Comparison of ENCODE assay signal across 12 cellular contexts in genomic region chr9:110809038-110809595, GRCh38.
A peak's percentile ranks its signal among the peaks of the same experiment; 100 is the strongest.
DNase-seq lines count a peak whose midpoint lies in the region; ATAC-seq and TF ChIP-seq lines count a peak whose summit lies in the region.
"Had no signal": no experiment of that assay in that cellular context is flagged by ENCODE, and none has a peak within 500 bp of the region (broad histone marks: within the 10 kb centered on the region; RNA-seq: fewer than 3 reads in every experiment).

No MANE protein-coding gene starts in this region.

- peaks cover 9% of the 10 kb centered on the region for H3K27me3 Mint-ChIP-seq in stimulated activated naive CD8-positive, alpha-beta T cell treated with anti-CD3 and anti-CD28 coated beads, Interleukin-15, amount 100 ng/mL, for 72 hours
- H3K27me3 Mint-ChIP-seq in Caco-2 (ENCODE audit: insufficient read depth, unreplicated experiment): no peaks in the 10 kb centered on the region

- intact Hi-C loops in Caco-2 (cut with micrococcal nuclease; ENCODE audit: unreplicated experiment): no loop called here

- no peak for TF ChIP-seq CTCF in Caco-2 (IDR thresholded peaks at IDR 0.05; ENCODE audit: insufficient read depth in 1 of 2, low read depth in 1 of 2, low read length in 1 of 2, severe bottlenecking in 1 of 2, unreplicated experiment in 1 of 2)

- no peaks in the 10 kb centered on the region; the same call in 1 of the 2 replicates for H3K4me1 ChIP-seq in Caco-2
- H3K4me1 ChIP-seq: testis had no signal

- H3K9me3 ChIP-seq in Caco-2: no peaks in the 10 kb centered on the region
- H3K9me3 ChIP-seq: testis had no signal

- H3K4me1 Mint-ChIP-seq in stimulated activated naive CD8-positive, alpha-beta T cell treated with anti-CD3 and anti-CD28 coated beads, Interleukin-15, amount 100 ng/mL, for 72 hours: peaks cover 12% of the 10 kb centered on the region
- H3K4me1 Mint-ChIP-seq in Caco-2 (ENCODE audit: low read depth, unreplicated experiment): peaks cover 14% of the 10 kb centered on the region

- BruUV-seq in Caco-2 (replicated peaks; lab: Mats Ljungman, UMichigan): no TSS peak

- DNase-seq in stimulated activated naive CD8-positive, alpha-beta T cell treated with anti-CD3 and anti-CD28 coated beads, Interleukin-15, amount 100 ng/mL, for 72 hours: no peak
- no peak for DNase-seq in stimulated activated naive CD8-positive, alpha-beta T cell treated with anti-CD3 and anti-CD28 coated beads, Interleukin-15, Interleukin-2, amounts not matched to agents 100 U/mL and 50 U/mL, for 24 hours
- DNase-seq in Caco-2 (no peak), cerebellar cortex (ENCODE audit: low spot score) (no peak)
- DNase-seq in activated CD4-positive, alpha-beta T cell treated with anti-CD3 and anti-CD28 coated beads, Interleukin-2, amount 50 U/mL, for 4 hours: no peak
- DNase-seq: retina, RPMI8226, testis had no signal

- no peaks in the 10 kb centered on the region for H3K36me3 Mint-ChIP-seq in Caco-2 (ENCODE audit: insufficient read depth, unreplicated experiment)
- H3K36me3 Mint-ChIP-seq: activated naive CD4-positive, alpha-beta T cell treated with anti-CD3 and anti-CD28 coated beads, Interleukin-2, amount 50 U/mL, for 72 hours had no signal

- CTCF ChIA-PET in Caco-2 (lab: Charles Lee): no interaction called here

- peaks cover 0 to 15% of the 10 kb centered on the region in 2 donors for H3K9me3 Mint-ChIP-seq in stimulated activated naive CD8-positive, alpha-beta T cell treated with anti-CD3 and anti-CD28 coated beads, Interleukin-15, amount 100 ng/mL, for 72 hours
- H3K9me3 Mint-ChIP-seq in Caco-2 (ENCODE audit: unreplicated experiment): no peaks in the 10 kb centered on the region

- ATAC-seq in stimulated activated naive CD8-positive, alpha-beta T cell treated with anti-CD3 and anti-CD28 coated beads, Interleukin-15, amount 100 ng/mL, for 72 hours: peak; percentile 47
- no peak for ATAC-seq in stimulated activated naive CD8-positive, alpha-beta T cell treated with anti-CD3 and anti-CD28 coated beads, Interleukin-15, Interleukin-2, amounts not matched to agents 100 U/mL and 50 U/mL, for 24 hours
- ATAC-seq in HG02610 (IDR thresholded peaks at IDR 0.05; ENCODE audit: unreplicated experiment) (peak; percentile 62), HG03159 (IDR thresholded peaks at IDR 0.05; ENCODE audit: unreplicated experiment) (peak; percentile 54), GM21528 (IDR thresholded peaks at IDR 0.05; ENCODE audit: low FRiP score, unreplicated experiment) (no peak)

- no peaks in the 10 kb centered on the region for H3K27me3 ChIP-seq in Caco-2 (replicated peaks; ENCODE audit: control insufficient read depth, insufficient read depth, low read length)
- H3K27me3 ChIP-seq: testis had no signal

- POLR2A ChIA-PET in Caco-2 (lab: Charles Lee): no interaction called here

- H3K4me3 Mint-ChIP-seq in stimulated activated naive CD8-positive, alpha-beta T cell treated with anti-CD3 and anti-CD28 coated beads, Interleukin-15, amount 100 ng/mL, for 72 hours: no peak overlapping the region
- no peak overlapping the region for H3K4me3 Mint-ChIP-seq in Caco-2 (ENCODE audit: unreplicated experiment)

- H3K27ac Mint-ChIP-seq in stimulated activated naive CD8-positive, alpha-beta T cell treated with anti-CD3 and anti-CD28 coated beads, Interleukin-15, amount 100 ng/mL, for 72 hours: no peak overlapping the region
- no peak overlapping the region for H3K27ac Mint-ChIP-seq in Caco-2 (ENCODE audit: unreplicated experiment)
- H3K27ac Mint-ChIP-seq: activated naive CD4-positive, alpha-beta T cell treated with anti-CD3 and anti-CD28 coated beads, Interleukin-2, amount 50 U/mL, for 72 hours had no signal

- no peaks in the 10 kb centered on the region for H3K36me3 ChIP-seq in Caco-2 (ENCODE audit: control insufficient read depth, insufficient read depth, low read length)

- H3K4me3 ChIP-seq in Caco-2 (ENCODE audit: low read depth, low read length): no peak overlapping the region
- H3K4me3 ChIP-seq: testis had no signal

Comparison
In these comparisons a context has a peak if more than half of its experiments do, and no peak if none do; other contexts are left out.
1. ATAC-seq: peak in stimulated activated naive CD8-positive, alpha-beta T cell treated with anti-CD3 and anti-CD28 coated beads, Interleukin-15, amount 100 ng/mL, for 72 hours (single experiment), HG02610 (single experiment) and HG03159 (single experiment); none in stimulated activated naive CD8-positive, alpha-beta T cell treated with anti-CD3 and anti-CD28 coated beads, Interleukin-15, Interleukin-2, amounts not matched to agents 100 U/mL and 50 U/mL, for 24 hours (single experiment) and GM21528 (single experiment).